Comparison of ENCODE assay signal across 2 cellular contexts in genomic region chr7:66075590-66076458, GRCh38.
TF ChIP-seq lines count a peak whose summit lies in the region.

Gene ASL, plus strand, starts transcription at chr7:66075819. Its CDS starts 263 bp downstream, at chr7:66076082.

TF ChIP-seq in HEK293, 187 proteins besides CTCF, POLR2A, EP300 and RAD21 (continued from another document):
- TF ChIP-seq GLIS1 (tag by site-specific recombination; IDR thresholded peaks at IDR 0.05): peak; percentile 78
- peak; percentile 95 for TF ChIP-seq SP2 (tag by site-specific recombination; IDR thresholded peaks at IDR 0.05)
- no peak for TF ChIP-seq ZNF174 (tag by site-specific recombination; IDR thresholded peaks at IDR 0.05)
- 0 out of 2 replicates have a peak, but pooled peaks have one; percentile 40 for TF ChIP-seq ZBTB10 (tag by site-specific recombination; IDR thresholded peaks at IDR 0.05)
- peak; percentile 52; the same call in 1 of the 2 replicates for TF ChIP-seq ZNF629 (tag by site-specific recombination; IDR thresholded peaks at IDR 0.05)
- TF ChIP-seq ZBTB17 (tag by site-specific recombination; IDR thresholded peaks at IDR 0.05): peak; percentile 76
- peak; percentile 93 for TF ChIP-seq ZBTB26 (tag by site-specific recombination; optimal IDR thresholded peaks at IDR 0.05)
- peak; percentile 59 for TF ChIP-seq ZNF335 (tag by site-specific recombination; conservative IDR thresholded peaks at IDR 0.05)
- TF ChIP-seq ZFP41 (tag by site-specific recombination; IDR thresholded peaks at IDR 0.05; ENCODE audit: borderline replicate concordance): no peak
- TF ChIP-seq ZNF449 (tag by site-specific recombination; IDR thresholded peaks at IDR 0.05): peak; percentile 88
- no peak for TF ChIP-seq ZNF623 (tag by site-specific recombination; IDR thresholded peaks at IDR 0.05)
- 0 out of 2 replicates have a peak, but pooled peaks have one; percentile 46 for TF ChIP-seq KLF7 (tag by site-specific recombination; IDR thresholded peaks at IDR 0.05; ENCODE audit: borderline replicate concordance)
- TF ChIP-seq ZNF621 (tag by site-specific recombination; IDR thresholded peaks at IDR 0.05): no peak
- no peak for TF ChIP-seq ZNF146 (tag by site-specific recombination; IDR thresholded peaks at IDR 0.05)
- TF ChIP-seq ZSCAN30 (tag by site-specific recombination; IDR thresholded peaks at IDR 0.05): no peak
- TF ChIP-seq GLIS2 (tag by site-specific recombination; IDR thresholded peaks at IDR 0.05): peak; percentile 66
- peak; percentile 86 for TF ChIP-seq PBX3 (CRISPR knock-in tag; IDR thresholded peaks at IDR 0.05)
- peak; percentile 64 for TF ChIP-seq ZIC2 (tag by site-specific recombination; IDR thresholded peaks at IDR 0.05)
- peak; percentile 54 for TF ChIP-seq ZBTB8A (tag by site-specific recombination; IDR thresholded peaks at IDR 0.05)
- TF ChIP-seq KLF8 (tag by site-specific recombination; IDR thresholded peaks at IDR 0.05): peak; percentile 81
- peak; percentile 67 for TF ChIP-seq KLF1 (tag by site-specific recombination; IDR thresholded peaks at IDR 0.05)
- TF ChIP-seq KLF9 (tag by site-specific recombination; IDR thresholded peaks at IDR 0.05; ENCODE audit: low read depth): peak; percentile 62
- 0 out of 2 replicates have a peak, but pooled peaks have one; percentile 36 for TF ChIP-seq ZEB2 (tag by site-specific recombination; IDR thresholded peaks at IDR 0.05)
- TF ChIP-seq ZBTB20 (tag by site-specific recombination; IDR thresholded peaks at IDR 0.05): no peak; the same call in 1 of the 2 replicates
- TF ChIP-seq ZNF112 (tag by site-specific recombination; IDR thresholded peaks at IDR 0.05): no peak
- TF ChIP-seq ZNF391 (tag by site-specific recombination; IDR thresholded peaks at IDR 0.05; ENCODE audit: borderline replicate concordance, low read depth): no peak
- TF ChIP-seq ZFHX2 (tag by site-specific recombination; conservative IDR thresholded peaks at IDR 0.05): peak; percentile 17; the same call in 1 of the 2 replicates
- TF ChIP-seq SP3 (tag by site-specific recombination; IDR thresholded peaks at IDR 0.05): peak; percentile 83
- peak; percentile 26; the same call in 1 of the 2 replicates for TF ChIP-seq ZNF501 (tag by site-specific recombination; IDR thresholded peaks at IDR 0.05)

TF ChIP-seq in SK-N-SH, 30 proteins besides CTCF, POLR2A, EP300 and RAD21 (continued from another document):
- TF ChIP-seq PBX3 (IDR thresholded peaks at IDR 0.05) (no peak), GABPA (IDR thresholded peaks at IDR 0.05; ENCODE audit: low read depth) (no peak), USF1 (IDR thresholded peaks at IDR 0.05; ENCODE audit: borderline replicate concordance, low read depth) (no peak), ELF1 (IDR thresholded peaks at IDR 0.05) (no peak), TEAD4 (IDR thresholded peaks at IDR 0.05; ENCODE audit: borderline replicate concordance, insufficient read depth) (no peak), RCOR1 (IDR thresholded peaks at IDR 0.05; ENCODE audit: low read length) (no peak), RFX5 (IDR thresholded peaks at IDR 0.05; ENCODE audit: low read length) (peak; percentile 80), FOSL2 (IDR thresholded peaks at IDR 0.05; ENCODE audit: borderline replicate concordance, low read depth) (no peak; the same call in 1 of the 2 replicates), TAF1 (IDR thresholded peaks at IDR 0.05; ENCODE audit: borderline replicate concordance, low read depth, low read length) (peak; percentile 95), USF2 (IDR thresholded peaks at IDR 0.05; ENCODE audit: borderline replicate concordance, low read depth, low read length) (no peak), GATA2 (CRISPR knock-in tag; IDR thresholded peaks at IDR 0.05) (no peak), MXI1 (IDR thresholded peaks at IDR 0.05; ENCODE audit: low read depth, low read length) (peak; percentile 99), MEF2A (IDR thresholded peaks at IDR 0.05; ENCODE audit: borderline replicate concordance, low read depth) (no peak), FOXJ3 (CRISPR knock-in tag; IDR thresholded peaks at IDR 0.05) (no peak), JUND (IDR thresholded peaks at IDR 0.05) (no peak), IRF3 (IDR thresholded peaks at IDR 0.05; ENCODE audit: low read depth, low read length) (no peak)
TF ChIP-seq in SK-N-SH: peak in this region for 8.
